ENCODE assay signal across 8 cellular contexts in the genomic region with DNA sequence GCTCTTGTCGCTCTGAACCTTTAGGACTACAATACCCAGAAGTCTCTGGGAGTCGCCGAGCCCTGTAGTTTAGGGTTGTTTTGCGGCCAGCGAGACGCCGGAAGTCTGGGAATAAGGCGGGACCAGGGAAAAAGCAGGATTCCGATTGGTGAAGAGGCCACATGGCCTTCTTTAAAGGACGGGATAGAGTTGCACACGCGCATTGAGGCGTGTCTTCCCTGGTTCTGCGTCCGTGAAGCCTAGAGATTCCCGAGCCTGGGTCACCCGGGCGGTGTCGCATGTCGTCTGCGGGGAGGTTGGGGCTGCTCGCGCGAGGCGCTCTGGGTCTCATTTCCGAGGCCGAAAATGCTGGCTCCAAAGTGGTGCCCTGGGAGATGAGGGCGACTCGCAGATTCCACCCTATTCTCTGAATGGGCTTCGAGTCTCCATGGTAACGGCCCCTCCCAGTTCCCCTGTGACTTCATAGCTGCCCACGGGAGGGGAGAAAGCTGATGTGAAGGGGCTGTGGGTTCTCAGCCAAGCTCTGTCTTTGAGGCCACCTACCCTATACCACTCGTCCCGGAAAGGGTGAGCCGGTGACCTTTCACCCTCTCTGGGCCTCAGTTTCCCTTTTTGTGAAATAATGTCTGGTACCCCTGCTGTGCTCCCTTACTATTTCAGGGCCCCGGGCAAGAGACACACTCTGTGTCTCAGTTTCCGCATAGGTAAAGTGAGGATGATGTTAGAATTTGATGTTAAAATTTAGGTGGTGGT. TPM values are rescaled to one million over a fixed set of nuclear protein-coding genes. Genes with fewer than 3 reads are reported as not detected.
A peak's percentile ranks its signal among the peaks of the same experiment; 100 is the strongest.
DNase-seq lines count a peak whose midpoint lies in the region; ATAC-seq and TF ChIP-seq lines count a peak whose summit lies in the region.

No MANE protein-coding gene starts in this region.

- no peak for TF ChIP-seq CTCF in progenitor cell of endocrine pancreas (IDR thresholded peaks at IDR 0.05; ENCODE audit: unreplicated experiment)

- H3K27ac ChIP-seq in angular gyrus (ENCODE audit: low read depth, low read length) = peak overlapping the region; percentile 100

- H3K9me3 Mint-ChIP-seq in progenitor cell of endocrine pancreas (ENCODE audit: low read depth) = no peaks in the 10 kb centered on the region

- peak; percentile 97 for DNase-seq in NCI-H1694 treated with DMSO at 0.1 percent for 48 hours (lab: John Stamatoyannopoulos, UW)
- DNase-seq in T-helper 17 cell = peak; percentile 70 to 85 (median 79)
- peak; percentile 93 for DNase-seq in left ventricle myocardium superior
- peak; percentile 79 for DNase-seq in progenitor cell of endocrine pancreas (ENCODE audit: low spot score, unreplicated experiment)
- DNase-seq in ureter (ENCODE audit: low spot score) = peak; percentile 97

- H3K4me1 Mint-ChIP-seq in T-helper 17 cell = peaks cover 13% of the 10 kb centered on the region
- H3K4me1 Mint-ChIP-seq in progenitor cell of endocrine pancreas (ENCODE audit: low read depth) = peaks cover 8% of the 10 kb centered on the region

- peak; percentile 78 for ATAC-seq in GM18498 (IDR thresholded peaks at IDR 0.05; ENCODE audit: unreplicated experiment)
- peak; percentile 83 for ATAC-seq in HG02938 (IDR thresholded peaks at IDR 0.05; ENCODE audit: unreplicated experiment)
- ATAC-seq in T-helper 17 cell = peak; percentile 83
- ATAC-seq in left ventricle myocardium superior = peak; percentile 95

- H3K4me3 Mint-ChIP-seq in T-helper 17 cell (peak overlapping the region; percentile 93), progenitor cell of endocrine pancreas (ENCODE audit: low read depth) (peak overlapping the region; percentile 83)

- H3K27me3 Mint-ChIP-seq in T-helper 17 cell = peaks cover 6% of the 10 kb centered on the region
- no peaks in the 10 kb centered on the region for H3K27me3 Mint-ChIP-seq in progenitor cell of endocrine pancreas

- H3K9me3 ChIP-seq in T-helper 17 cell (ENCODE audit: control insufficient read depth, low read length, poor library complexity, severe bottlenecking) = no peaks in the 10 kb centered on the region

- intact Hi-C loops in left ventricle myocardium superior (cut with micrococcal nuclease) = no loop called here

- H3K27ac Mint-ChIP-seq in T-helper 17 cell (peak overlapping the region; percentile 97), progenitor cell of endocrine pancreas (peak overlapping the region; percentile 97)

- H3K36me3 Mint-ChIP-seq in T-helper 17 cell (ENCODE audit: low read depth) = no peaks in the 10 kb centered on the region
- peaks cover 6% of the 10 kb centered on the region for H3K36me3 Mint-ChIP-seq in progenitor cell of endocrine pancreas (ENCODE audit: insufficient read depth)

RNA-seq across cellular contexts. Expression of a gene that starts 0.6 kb away (rescaled TPM):
- total RNA-seq in T-helper 17 cell = 10 to 100 TPM in 1 of 2 donors, 1 to 10 TPM in 1; 9.1 to 11.1 TPM
- total RNA-seq in left ventricle myocardium superior = 18.4 TPM
- total RNA-seq in progenitor cell of endocrine pancreas = 15.3 and 19.1 TPM in 2 replicates
- total RNA-seq in ureter = 31.1 TPM

RNA-seq across cellular contexts. Expression of a gene that starts 42.7 kb away (rescaled TPM):
- total RNA-seq in T-helper 17 cell (not detected), left ventricle myocardium superior (not detected), progenitor cell of endocrine pancreas (not detected in 2 replicates), ureter (not detected)

Comparison
In these comparisons a context has a peak if more than half of its experiments do, and no peak if none do; other contexts are left out.
1. Peak in every context shown above with its lines: DNase-seq, ATAC-seq and H3K27ac ChIP-seq.